31 cellular contexts compared by ENCODE assay signal in genomic region chr6:82419859-82420258, GRCh38. TPM values are rescaled to one million over a fixed set of nuclear protein-coding genes. Genes with fewer than 3 reads are reported as not detected.
DNase-seq lines count a peak whose midpoint lies in the region; ATAC-seq, FAIRE-seq and TF ChIP-seq lines count a peak whose summit lies in the region.
"Had no signal": no experiment of that assay in that cellular context is flagged by ENCODE, and none has a peak within 500 bp of the region (broad histone marks: within the 10 kb centered on the region; RNA-seq: fewer than 3 reads in every experiment).

No MANE protein-coding gene starts in this region.

- no TSS peak for BruUV-seq in GM12878 (replicated peaks; lab: Mats Ljungman, UMichigan)

- 0 out of 2 replicates have a peak overlapping the region, but pooled peaks have one; percentile 33 for H3K4me2 ChIP-seq in GM12878 (ENCODE audit: control insufficient read depth, insufficient read depth)

- peak overlapping the region; percentile 69; the same call in 1 of the 2 replicates for H3K27ac ChIP-seq in GM12878 (ENCODE audit: control insufficient read depth, insufficient read depth)
- H3K27ac ChIP-seq: esophagus muscularis mucosa, neutrophil, psoas muscle, suprapubic skin, VCaP had no signal

- no peak for FAIRE-seq in GM12878 (lab: Jason Lieb, UNC)
- no peak for FAIRE-seq in H54 (lab: Jason Lieb, UNC)
- FAIRE-seq: D721Med, GM19239, urothelium cell line had no signal

- no peak for TF ChIP-seq RAD21 in GM12878 (IDR thresholded peaks at IDR 0.05; ENCODE audit: insufficient read depth, low read depth, low read length)

- POLR2A ChIA-PET in GM12878 (lab: Charles Lee), result no interaction called here

- no peaks in the 10 kb centered on the region for H4K20me1 ChIP-seq in GM12878 (ENCODE audit: control insufficient read depth, insufficient read depth)

- no peak overlapping the region for H3K4me3 Mint-ChIP-seq in endothelial cell (ENCODE audit: unreplicated experiment)
- H3K4me3 Mint-ChIP-seq: activated naive CD8-positive, alpha-beta T cell; CD14-positive monocyte; H9; memory B cell; T-helper 1 cell treated with Interleukin-12 subunit alpha and Interleukin-12 subunit beta and Interleukin-4 antibody, amounts not matched to agents 30 μg/mL and 1 μg/mL, for 36 hours had no signal

- no peak overlapping the region for H3K9ac ChIP-seq in GM12878 (ENCODE audit: control insufficient read depth, insufficient read depth, low read length)

- no peaks in the 10 kb centered on the region for H3K9me3 Mint-ChIP-seq in endothelial cell (ENCODE audit: unreplicated experiment)
- H3K9me3 Mint-ChIP-seq: activated T-helper 2 cell treated with anti-CD3 and anti-CD28 coated beads, Interferon-gamma antibody, Interleukin-2, Interleukin-4, amounts not matched to agents 10 μg/mL and 5 μg/mL and 100 μg/mL, durations not matched to agents 14 hours and 24 hours and 36 hours; H9; memory B cell; T-helper 1 cell treated with Interleukin-12 subunit alpha and Interleukin-12 subunit beta and Interleukin-4 antibody, amounts not matched to agents 30 μg/mL and 1 μg/mL, for 36 hours had no signal

- SMC1A ChIA-PET in GM12878 (lab: Charles Lee; ENCODE audit: uncharacterized antibody, unreplicated experiment), result no interaction called here

- no peaks in the 10 kb centered on the region for H3K27me3 Mint-ChIP-seq in endothelial cell (ENCODE audit: unreplicated experiment)
- H3K27me3 Mint-ChIP-seq: activated naive CD8-positive, alpha-beta T cell; memory B cell had no signal

- H3K4me3 ChIP-seq in AG10803 (ENCODE audit: low read length) (no peak overlapping the region), GM12878 (0 out of 2 replicates have a peak overlapping the region, but pooled peaks have one; percentile 3)
- H3K4me3 ChIP-seq: esophagus muscularis mucosa, psoas muscle, suprapubic skin had no signal

- no peaks in the 10 kb centered on the region for H3K9me3 ChIP-seq in GM12878 (replicated peaks; ENCODE audit: control insufficient read depth, insufficient read depth, low read length)
- H3K9me3 ChIP-seq: esophagus muscularis mucosa, neutrophil, psoas muscle, suprapubic skin had no signal

- CTCF ChIA-PET in GM12878 (lab: Yijun Ruan, JAX), result no interaction called here

- no peaks in the 10 kb centered on the region for H3K79me2 ChIP-seq in GM12878 (ENCODE audit: control insufficient read depth, insufficient read depth, low read length)

- TF ChIP-seq CTCF in AG10803 (conservative IDR thresholded peaks at IDR 0.05; ENCODE audit: low read length), result no peak
- no peak for TF ChIP-seq CTCF in GM12878 (IDR thresholded peaks at IDR 0.05 in 2 of 3, conservative IDR thresholded peaks at IDR 0.05 in 1 of 3; ENCODE audit: control insufficient read depth in 2 of 3, extremely low read depth in 1 of 3, insufficient read depth in 1 of 3, low read depth in 3 of 3, low read length in 3 of 3)
- no peak for TF ChIP-seq CTCF in endothelial cell (IDR thresholded peaks at IDR 0.05; ENCODE audit: unreplicated experiment)

- peak overlapping the region; percentile 67 for H2AFZ ChIP-seq in GM12878 (ENCODE audit: control insufficient read depth, low read depth, low read length)

- no peaks in the 10 kb centered on the region for H3K27me3 ChIP-seq in GM12878 (replicated peaks in 1 of 2; ENCODE audit: control insufficient read depth in 2 of 2, insufficient read depth in 2 of 2, low read length in 1 of 2)
- H3K27me3 ChIP-seq: esophagus muscularis mucosa, neutrophil, suprapubic skin had no signal

- peaks cover 10% of the 10 kb centered on the region for H3K4me1 Mint-ChIP-seq in endothelial cell (ENCODE audit: unreplicated experiment)
- H3K4me1 Mint-ChIP-seq: CD14-positive monocyte, memory B cell had no signal

- no peak for TF ChIP-seq POLR2A in GM12878 (IDR thresholded peaks at IDR 0.05; ENCODE audit: low read depth, low read length)
- no peak for TF ChIP-seq POLR2A in H54 (IDR thresholded peaks at IDR 0.05; ENCODE audit: low read depth, low read length)

- WGBS in GM12878 (ENCODE audit: insufficient coverage, insufficient replicate concordance, low lambda C conversion rate, missing lambda C conversion rate), result 8% methylated on average over 1 of the region's 1 CpG

- TF ChIP-seq EP300 in GM12878 (IDR thresholded peaks at IDR 0.05; ENCODE audit: borderline replicate concordance in 1 of 2, control insufficient read depth in 1 of 2, low read depth in 2 of 2, low read length in 2 of 2), result no peak

- ATAC-seq in GM19035 (IDR thresholded peaks at IDR 0.05; ENCODE audit: unreplicated experiment) (peak; percentile 41), HG03025 (IDR thresholded peaks at IDR 0.05; ENCODE audit: low FRiP score, unreplicated experiment) (peak; percentile 36), GM12878 (peak; percentile 59), HG03469 (IDR thresholded peaks at IDR 0.05; ENCODE audit: unreplicated experiment) (no peak)
- ATAC-seq: left cardiac atrium, psoas muscle had no signal

- DNase-seq in AG10803 (ENCODE audit: low read depth), result peak; percentile 71
- DNase-seq in GM12878 (ENCODE audit: low read depth, low spot score), result no peak
- no peak for DNase-seq in NCI-H2107 treated with DMSO at 0.1 percent for 48 hours (lab: John Stamatoyannopoulos, UW; ENCODE audit: unreplicated experiment)
- no peak for DNase-seq in H54 (ENCODE audit: insufficient read length, low spot score)
- DNase-seq in endothelial cell (ENCODE audit: low spot score), result no peak
- DNase-seq: ACHN; activated CD4-positive, alpha-beta T cell treated with anti-CD3 and anti-CD28 coated beads, Interleukin-2, amount 50 U/mL, for 1 hour; activated CD8-positive, alpha-beta memory T cell treated with anti-CD3 and anti-CD28 coated beads, Interleukin-2, amount 50 U/mL, for 48 hours; effector CD8-positive, alpha-beta T cell; H9; head of caudate nucleus; Karpas-422; left cardiac atrium; NCI-H1092; NCI-H510A; psoas muscle had no signal

- intact Hi-C loops in GM12878 (cut with micrococcal nuclease; ENCODE audit: unreplicated experiment), result no loop called here

- RAD21 ChIA-PET in GM12878 (lab: Charles Lee; ENCODE audit: unreplicated experiment), result no interaction called here

- H3K36me3 ChIP-seq in GM12878 (ENCODE audit: control insufficient read depth in 2 of 2, insufficient read depth in 2 of 2, low read length in 1 of 2), result no peaks in the 10 kb centered on the region
- H3K36me3 ChIP-seq: esophagus muscularis mucosa, neutrophil, suprapubic skin had no signal

- no peak overlapping the region for H3K27ac Mint-ChIP-seq in endothelial cell (ENCODE audit: unreplicated experiment)
- H3K27ac Mint-ChIP-seq: activated naive CD8-positive, alpha-beta T cell; activated T-helper 2 cell treated with anti-CD3 and anti-CD28 coated beads, Interferon-gamma antibody, Interleukin-2, Interleukin-4, amounts not matched to agents 10 μg/mL and 5 μg/mL and 100 μg/mL, durations not matched to agents 14 hours and 24 hours and 36 hours; CD14-positive monocyte; H9; memory B cell; T-helper 1 cell treated with Interleukin-12 subunit alpha and Interleukin-12 subunit beta and Interleukin-4 antibody, amounts not matched to agents 30 μg/mL and 1 μg/mL, for 36 hours had no signal

- H3K4me1 ChIP-seq in GM12878 (ENCODE audit: control insufficient read depth, insufficient read depth, low read length), result peaks cover 11% of the 10 kb centered on the region
- H3K4me1 ChIP-seq: psoas muscle, suprapubic skin had no signal

- H3K36me3 Mint-ChIP-seq in endothelial cell (ENCODE audit: low read depth, unreplicated experiment), result no peaks in the 10 kb centered on the region
- H3K36me3 Mint-ChIP-seq: activated naive CD8-positive, alpha-beta T cell; CD14-positive monocyte; memory B cell had no signal

- in situ Hi-C loops in GM12878 (cut with MboI), result no loop called here

TF ChIP-seq in GM12878, 131 proteins besides CTCF, POLR2A, EP300 and RAD21:
- TF ChIP-seq BCLAF1 (IDR thresholded peaks at IDR 0.05) (no peak), JUNB (IDR thresholded peaks at IDR 0.05) (peak; percentile 21; the same call in 1 of the 2 replicates), SMC3 (IDR thresholded peaks at IDR 0.05; ENCODE audit: borderline replicate concordance, low read length) (no peak), CHD2 (IDR thresholded peaks at IDR 0.05; ENCODE audit: borderline replicate concordance, low read depth, low read length) (no peak)

RNA-seq across cellular contexts. Expression of gene TPBG, which starts 56.2 kb away (rescaled TPM):
- 1.0 and 1.1 TPM in 2 replicates for total RNA-seq in GM12878 (2013; cell fraction: nucleolus; rRNA removed)
- 0.73 and 1.1 TPM in 2 replicates for total RNA-seq in GM12878 (2014; rRNA removed)
- total RNA-seq in GM12878 (2014; rRNA removed; fragmentation: Illumina TruSeq; extraction: Trizol), result 0.18 and 0.27 TPM in 2 replicates
- 0.48 and 0.59 TPM in 2 replicates for total RNA-seq in GM12878 (2021)
- polyA plus RNA-seq in GM12878 (2011; ENCODE audit: low read depth), result 1.3 TPM
- 0.58 and 0.75 TPM in 2 replicates for polyA plus RNA-seq in GM12878 (2011; rRNA removed)
- 0.52 and 0.59 TPM in 2 replicates for polyA plus RNA-seq in GM12878 (2011; cell fraction: cytosol; rRNA removed)
- 2.4 and 3.6 TPM in 2 replicates for polyA plus RNA-seq in GM12878 (2011; cell fraction: nucleus; rRNA removed)
- 2.0 and 3.1 TPM in 2 replicates for polyA plus RNA-seq in GM12878 (2012)
- polyA plus RNA-seq in GM12878 (2014; fragmentation: Illumina TruSeq; extraction: Trizol), result 0.47 and 0.76 TPM in 2 replicates
- polyA plus RNA-seq in GM12878 (2014; fragmentation: Nextera tagmentation; extraction: Ambion mirVana), result under 1 TPM; 0.06 to 0.33 TPM
- 0.79 and 0.86 TPM in 2 replicates for polyA plus RNA-seq in GM12878 (2014; rRNA removed)
- polyA plus RNA-seq in GM12878 (2016; fragmentation: Nextera tagmentation; extraction: Ambion mirVana), result under 1 TPM; 0.82 to 0.98 TPM
- 0.31 and 0.66 TPM in 2 replicates for polyA minus RNA-seq in GM12878 (2011; rRNA and poly(A)+ RNA removed)
- 0.73 and 1.3 TPM in 2 replicates for polyA minus RNA-seq in GM12878 (2011; cell fraction: cytosol; rRNA and poly(A)+ RNA removed)
- polyA minus RNA-seq in GM12878 (2011; cell fraction: nucleus; rRNA and poly(A)+ RNA removed), result 0.73 and 1.1 TPM in 2 replicates
- total RNA-seq in endothelial cell (ENCODE audit: unreplicated experiment), result 21.8 TPM
- total RNA-seq: activated T-helper 2 cell treated with anti-CD3 and anti-CD28 coated beads, Interferon-gamma antibody, Interleukin-2, Interleukin-4, amounts not matched to agents 10 μg/mL and 5 μg/mL and 100 μg/mL, durations not matched to agents 14 hours and 24 hours and 36 hours had no signal

Comparison
In these comparisons a context has a peak if more than half of its experiments do, and no peak if none do; other contexts are left out.
1. RNA of gene TPBG, which starts 56.2 kb away (total RNA-seq): 21.8 TPM in endothelial cell (single experiment); 0.18 to 1.1 TPM in GM12878; every median in the first group is over 10 times any median in the second.